8 cellular contexts compared by ENCODE assay signal in the genomic region with DNA sequence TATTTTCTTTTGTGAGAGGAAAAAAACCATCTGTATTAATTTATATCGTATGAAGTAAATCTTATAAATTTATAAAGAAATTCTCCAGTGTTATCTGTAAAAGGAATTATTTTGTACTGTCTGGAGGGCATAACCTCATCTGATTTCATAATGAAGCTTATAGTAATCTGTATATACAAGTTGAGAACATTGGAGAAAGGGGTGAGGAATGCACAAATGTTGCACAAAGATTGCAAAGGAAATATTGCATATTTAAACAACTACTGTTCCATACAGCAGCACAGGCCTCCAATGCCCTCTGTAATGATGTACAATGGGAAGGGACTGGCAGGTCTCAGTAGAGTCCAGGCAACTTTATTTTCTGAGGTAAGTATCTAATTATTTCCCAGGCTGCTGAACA. TPM values are rescaled to one million over a fixed set of nuclear protein-coding genes. Genes with fewer than 3 reads are reported as not detected.
"Had no signal": no experiment of that assay in that cellular context is flagged by ENCODE, and none has a peak within 500 bp of the region (broad histone marks: within the 10 kb centered on the region; RNA-seq: fewer than 3 reads in every experiment).

No MANE protein-coding gene starts in this region.

- H3K27ac Mint-ChIP-seq: GM23338, H9 had no signal

- H2AFZ ChIP-seq: GM23338 had no signal

- H3K4me3 ChIP-seq: GM23338, K562 had no signal

- H3K4me1 Mint-ChIP-seq: GM23338 had no signal

- H3K27ac ChIP-seq: HL-60 had no signal

- H3K9me3 Mint-ChIP-seq: GM23338, H9 had no signal

- DNase-seq: H9, HCEC 1CT had no signal

- H3K4me2 ChIP-seq: GM23338 had no signal

- ATAC-seq: GM23338, HepG2, K562 had no signal

- H3K4me3 Mint-ChIP-seq: GM23338, H9 had no signal

RNA-seq across cellular contexts. Expression of gene KCNJ16, which starts 50.8 kb away (rescaled TPM):
- total RNA-seq: GM23338, H1, H9, HepG2, HT1080 had no signal
- polyA plus RNA-seq: GM23338, H1, HepG2 had no signal
